Comparison of ENCODE assay signal across 7 cellular contexts in genomic region chr4:97325751-97326150, GRCh38.
DNase-seq lines count a peak whose midpoint lies in the region; TF ChIP-seq lines count a peak whose summit lies in the region.
"Not testable (repeated sequence)": the region's sequence is repeated elsewhere in the genome, so short reads cannot be mapped to it uniquely, and the experiment has no call there.

No MANE protein-coding gene starts in this region.

- not testable (repeated sequence) for TF ChIP-seq CTCF in A673 (conservative IDR thresholded peaks at IDR 0.05; ENCODE audit: low read depth, low read length); MM.1S (IDR thresholded peaks at IDR 0.05; ENCODE audit: low read length)

- POLR2A ChIA-PET in A673 (lab: Charles Lee; ENCODE audit: low non-redundant PET) = not testable (repeated sequence)

- not testable (repeated sequence) for H3K4me1 ChIP-seq in A673 (ENCODE audit: insufficient read depth, low read length, poor library complexity, severe bottlenecking); MM.1S (ENCODE audit: low read length)

- CTCF ChIA-PET in A673 (lab: Charles Lee) = not testable (repeated sequence)

- not testable (repeated sequence) for H3K27ac ChIP-seq in A673 (ENCODE audit: low read depth, low read length, poor library complexity, severe bottlenecking); MM.1S (ENCODE audit: low read length)

- not testable (repeated sequence) for H2AFZ ChIP-seq in MM.1S (ENCODE audit: low read length)

- not testable (repeated sequence) for H3K79me2 ChIP-seq in MM.1S (ENCODE audit: low read length)

- H3K4me2 ChIP-seq in MM.1S (ENCODE audit: low read depth, low read length) = not testable (repeated sequence)

- not testable (repeated sequence) for H3F3A ChIP-seq in MM.1S (ENCODE audit: insufficient read depth, low read length)

- H3K27me3 ChIP-seq in A673 (replicated peaks; ENCODE audit: insufficient read depth, low read depth, low read length, poor library complexity); MM.1S (replicated peaks; ENCODE audit: insufficient read depth, low read length): not testable (repeated sequence)

- not testable (repeated sequence) for H3K9ac ChIP-seq in MM.1S (ENCODE audit: low read length)

- intact Hi-C loops in A673 (cut with micrococcal nuclease; ENCODE audit: unreplicated experiment) = not testable (repeated sequence)

- DNase-seq in A673 (ENCODE audit: low spot score) (peak; percentile 25), EH (ENCODE audit: low read depth) (peak; percentile 18), MM.1S (peak; percentile 18), NCI-H69 (lab: John Stamatoyannopoulos, UW) (peak; percentile 7), erythroblast (lab: John Stamatoyannopoulos, UW) (peak; percentile 6 to 36), left kidney (ENCODE audit: low read depth, low spot score) (peak; percentile 19), middle frontal gyrus (ENCODE audit: extremely low spot score, low spot score) (peak; percentile 76)

- H4K20me1 ChIP-seq in MM.1S (ENCODE audit: insufficient read depth, low read length) = not testable (repeated sequence)

- not testable (repeated sequence) for H3K4me3 ChIP-seq in A673 (ENCODE audit: low read depth, low read length, poor library complexity, severe bottlenecking); MM.1S (ENCODE audit: low read length)

- not testable (repeated sequence) for H3K9me2 ChIP-seq in MM.1S (replicated peaks; ENCODE audit: insufficient read depth, low read length)

- H3K36me3 ChIP-seq in A673 (ENCODE audit: insufficient read depth, low read length, poor library complexity, severe bottlenecking); MM.1S (replicated peaks; ENCODE audit: insufficient read depth, low read length): not testable (repeated sequence)

- H3K9me3 ChIP-seq in A673 (ENCODE audit: low read depth, low read length, poor library complexity, severe bottlenecking); MM.1S (replicated peaks; ENCODE audit: insufficient read depth, low read length): not testable (repeated sequence)

- BruUV-seq in A673 (replicated peaks; lab: Mats Ljungman, UMichigan) = not testable (repeated sequence)

- not testable (repeated sequence) for TF ChIP-seq POLR2A in erythroblast (IDR thresholded peaks at IDR 0.05; ENCODE audit: low read length)

Comparison
In these comparisons a context has a peak if more than half of its experiments do, and no peak if none do; other contexts are left out.
1. DNase-seq: peak in every context shown above with its lines; median percentile 76 in middle frontal gyrus; 25 in A673; 21 in erythroblast; 19 in left kidney; 18 in EH; 18 in MM.1S; 7 in NCI-H69.